8 cellular contexts compared by ENCODE assay signal in genomic region chrX:129540725-129541184, GRCh38. TPM values are rescaled to one million over a fixed set of nuclear protein-coding genes. Genes with fewer than 3 reads are reported as not detected.
A peak's percentile ranks its signal among the peaks of the same experiment; 100 is the strongest.
DNase-seq lines count a peak whose midpoint lies in the region; ATAC-seq and TF ChIP-seq lines count a peak whose summit lies in the region.

No MANE protein-coding gene starts in this region.

- peaks cover 2% of the 10 kb centered on the region for H3K79me1 ChIP-seq in trophoblast cell (ENCODE audit: low read length)

- ATAC-seq in Right ventricle myocardium inferior (peak; percentile 40), HG03460 (IDR thresholded peaks at IDR 0.05; ENCODE audit: unreplicated experiment) (peak; percentile 48)

- H4K8ac ChIP-seq in trophoblast cell (ENCODE audit: low read depth, low read length), result peak overlapping the region; percentile 48

- no peaks in the 10 kb centered on the region for H3K9me3 ChIP-seq in WERI-Rb-1 (ENCODE audit: severe bottlenecking)
- no peaks in the 10 kb centered on the region for H3K9me3 ChIP-seq in trophoblast cell (ENCODE audit: insufficient read depth, low read depth, low read length)

- H2BK12ac ChIP-seq in trophoblast cell (ENCODE audit: low read length), result no peak overlapping the region

- H3K9ac ChIP-seq in trophoblast cell (ENCODE audit: low read length), result peak overlapping the region; percentile 75

- H2AFZ ChIP-seq in trophoblast cell (ENCODE audit: insufficient read depth, low read length, poor library complexity), result no peak overlapping the region

- no peaks in the 10 kb centered on the region for H3K36me3 ChIP-seq in WERI-Rb-1
- H3K36me3 ChIP-seq in trophoblast cell (ENCODE audit: control insufficient read depth in 1 of 2, insufficient read depth in 2 of 2, low read length in 2 of 2), result no peaks in the 10 kb centered on the region

- H3K4me3 ChIP-seq in WERI-Rb-1 (ENCODE audit: low read depth, low read length) (peak overlapping the region; percentile 59), fibroblast of villous mesenchyme (ENCODE audit: low read depth, low read length) (peak overlapping the region; percentile 69), trophoblast cell (ENCODE audit: low read depth, low read length) (peak overlapping the region; percentile 74)

- H3K79me2 ChIP-seq in trophoblast cell (ENCODE audit: control insufficient read depth, insufficient read depth, low read length, poor library complexity), result peaks cover 2% of the 10 kb centered on the region

- H4K91ac ChIP-seq in trophoblast cell (ENCODE audit: low read depth, low read length), result peak overlapping the region; percentile 4

- peak overlapping the region; percentile 83 for H2AK5ac ChIP-seq in trophoblast cell (ENCODE audit: low read length)

- H3K14ac ChIP-seq in trophoblast cell (ENCODE audit: low read length), result peak overlapping the region; percentile 48

- peak overlapping the region; percentile 51 for H4K12ac ChIP-seq in trophoblast cell (ENCODE audit: low read depth, low read length)

- H3K18ac ChIP-seq in trophoblast cell (ENCODE audit: low read length), result peak overlapping the region; percentile 61

- no peak overlapping the region for H3K27ac ChIP-seq in WERI-Rb-1
- H3K27ac ChIP-seq in trophoblast cell (ENCODE audit: low read depth, low read length), result no peak overlapping the region

- no peak overlapping the region for H2BK120ac ChIP-seq in trophoblast cell (ENCODE audit: insufficient read depth, low read length, poor library complexity)

- H3K27me3 ChIP-seq in WERI-Rb-1 (ENCODE audit: insufficient read depth, low read depth, severe bottlenecking) (peaks cover 18% of the 10 kb centered on the region), trophoblast cell (ENCODE audit: insufficient read depth, low read length) (no peaks in the 10 kb centered on the region)

- peak overlapping the region; percentile 98 for H3K4me2 ChIP-seq in trophoblast cell (ENCODE audit: low read length)

- H3K23ac ChIP-seq in trophoblast cell (ENCODE audit: low read length), result no peak overlapping the region

- intact Hi-C loops in Right ventricle myocardium inferior (cut with DNase I), result no loop called here
- intact Hi-C loops in cardiac septum (cut with DNase I), result no loop called here

- no CpG with 5 or more reads among the region's 14 CpGs for WGBS in trophoblast cell (ENCODE audit: extremely low coverage, insufficient coverage, insufficient read length)

- peak overlapping the region; percentile 40 for H3K4ac ChIP-seq in trophoblast cell (ENCODE audit: low read depth, low read length)

- H3K4me1 ChIP-seq in trophoblast cell (ENCODE audit: control insufficient read depth in 1 of 2, insufficient read depth in 2 of 2, low read length in 2 of 2), result peaks cover 0 to 5% of the 10 kb centered on the region in 2 experiments

- TF ChIP-seq CTCF in WERI-Rb-1 (IDR thresholded peaks at IDR 0.05; ENCODE audit: low read depth, low read length) (no peak), fibroblast of villous mesenchyme (IDR thresholded peaks at IDR 0.05; ENCODE audit: insufficient read depth, low read depth, low read length) (no peak)

- DNase-seq in Right ventricle myocardium inferior (ENCODE audit: missing footprints) (no peak), cardiac septum (ENCODE audit: low spot score) (no peak), WERI-Rb-1 (peak; percentile 7), fibroblast of villous mesenchyme (ENCODE audit: low read depth) (peak; percentile 28), trophoblast cell (no peak), NCI-H1436 (lab: John Stamatoyannopoulos, UW) (no peak), NCI-H128 (lab: John Stamatoyannopoulos, UW; ENCODE audit: unreplicated experiment) (no peak)

- H2BK5ac ChIP-seq in trophoblast cell (ENCODE audit: low read depth, low read length, poor library complexity), result no peak overlapping the region

RNA-seq across cellular contexts. Expression of gene OCRL, which starts 0.7 kb away (rescaled TPM):
- total RNA-seq in Right ventricle myocardium inferior (9.3 TPM), cardiac septum (9.0 TPM), fibroblast of villous mesenchyme (17.7 and 24.6 TPM in 2 replicates)
- 19.8 and 20.1 TPM in 2 replicates for polyA plus RNA-seq in trophoblast cell (2013)

RNA-seq across cellular contexts. Expression of gene SMARCA1, which starts 17.5 kb away (rescaled TPM):
- total RNA-seq in Right ventricle myocardium inferior (30.2 TPM), cardiac septum (26.8 TPM), fibroblast of villous mesenchyme (64.7 and 93.3 TPM in 2 replicates)
- polyA plus RNA-seq in trophoblast cell (2013), result 68.6 and 70.1 TPM in 2 replicates

Comparison
In these comparisons a context has a peak if more than half of its experiments do, and no peak if none do; other contexts are left out.
1. DNase-seq: peak in WERI-Rb-1 (single experiment) and fibroblast of villous mesenchyme (single experiment); none in Right ventricle myocardium inferior (single experiment), cardiac septum (single experiment), trophoblast cell (0 of 2), NCI-H1436 (single experiment) and NCI-H128 (single experiment).
2. Peak in every context shown above with its lines, with median percentiles within 50 percentile points of each other: H3K4me3 ChIP-seq.